Comparison of ENCODE assay signal across 8 cellular contexts in genomic region chr1:54542120-54542961, GRCh38. TPM values are rescaled to one million over a fixed set of nuclear protein-coding genes. Genes with fewer than 3 reads are reported as not detected.
DNase-seq lines count a peak whose midpoint lies in the region; ATAC-seq lines count a peak whose summit lies in the region.

No MANE protein-coding gene starts in this region.

- peaks cover 18% of the 10 kb centered on the region for H3K4me1 ChIP-seq in mesenchymal stem cell (ENCODE audit: control insufficient read depth, insufficient read depth, low read depth, low read length)

- H3K9me3 Mint-ChIP-seq in activated CD4-positive, alpha-beta memory T cell treated with anti-CD3 and anti-CD28 coated beads, Interleukin-2, amount 10 ng/mL, durations not matched to agents 7 days and 5 days, result no peaks in the 10 kb centered on the region

- POLR2A ChIA-PET in activated CD4-positive, alpha-beta memory T cell treated with anti-CD3 and anti-CD28 coated beads, Interleukin-2, amount 10 ng/mL, durations not matched to agents 7 days and 5 days (lab: Charles Lee), result no interaction called here

- peak overlapping the region; percentile 48 to 71 for H3K4me3 ChIP-seq in mesenchymal stem cell (ENCODE audit: insufficient read depth in 1 of 2, low read depth in 1 of 2, low read length in 2 of 2)

- H3K27ac Mint-ChIP-seq in activated CD4-positive, alpha-beta memory T cell treated with anti-CD3 and anti-CD28 coated beads, Interleukin-2, amount 10 ng/mL, durations not matched to agents 7 days and 5 days, result no peak overlapping the region

- H2BK15ac ChIP-seq in mesenchymal stem cell (ENCODE audit: low read depth, poor library complexity, severe bottlenecking), result peak overlapping the region; percentile 82

- peaks cover 0 to 4% of the 10 kb centered on the region in 2 experiments for H3K27me3 ChIP-seq in mesenchymal stem cell (ENCODE audit: control insufficient read depth in 1 of 2, insufficient read depth in 1 of 2, low read length in 2 of 2)

- WGBS in mesenchymal stem cell, result 1% methylated on average over 47 of the region's 61 CpGs

- H2AFZ ChIP-seq in mesenchymal stem cell (ENCODE audit: low read depth, low read length), result peak overlapping the region; percentile 97

- peak overlapping the region in 1 of 2 experiments; percentile 18 for H3K14ac ChIP-seq in mesenchymal stem cell (ENCODE audit: low read length in 2 of 2)

- peak overlapping the region; percentile 69 for H3K9ac ChIP-seq in mesenchymal stem cell (ENCODE audit: low read length)

- H4K8ac ChIP-seq in mesenchymal stem cell (ENCODE audit: low read length), result peak overlapping the region; percentile 8

- peak overlapping the region; percentile 85 for H3K4me2 ChIP-seq in mesenchymal stem cell (ENCODE audit: low read length, poor library complexity, severe bottlenecking)

- H4K91ac ChIP-seq in mesenchymal stem cell (ENCODE audit: low read length), result peak overlapping the region; percentile 28

- no peak overlapping the region for H2BK5ac ChIP-seq in mesenchymal stem cell (ENCODE audit: low read depth, low read length, poor library complexity, severe bottlenecking)

- ATAC-seq in HG03135 (IDR thresholded peaks at IDR 0.05; ENCODE audit: unreplicated experiment), result peak; percentile 56

- peak overlapping the region in 1 of 2 experiments; percentile 85 for H2BK12ac ChIP-seq in mesenchymal stem cell (ENCODE audit: low read length in 2 of 2)

- H3K36me3 ChIP-seq in mesenchymal stem cell (ENCODE audit: control insufficient read depth in 1 of 2, insufficient read depth in 2 of 2, low read depth in 1 of 2, low read length in 2 of 2), result no peaks in the 10 kb centered on the region

- CTCF ChIA-PET in activated CD4-positive, alpha-beta memory T cell treated with anti-CD3 and anti-CD28 coated beads, Interleukin-2, amount 10 ng/mL, durations not matched to agents 7 days and 5 days (lab: Charles Lee), result interaction anchor here (1.5 kb wide), 1 partner anchor 361 kb away, joined by 3 read pairs; no protein-coding TSS in a partner anchor

- H3K27ac ChIP-seq in mesenchymal stem cell (ENCODE audit: low read length, poor library complexity, severe bottlenecking), result peak overlapping the region; percentile 19

- peak overlapping the region in 1 of 2 experiments; percentile 40 for H3K4ac ChIP-seq in mesenchymal stem cell (ENCODE audit: low read depth in 1 of 2, low read length in 2 of 2)

- H2BK120ac ChIP-seq in mesenchymal stem cell (ENCODE audit: low read depth, low read length), result no peak overlapping the region

- peak overlapping the region; percentile 60 for H3K4me3 Mint-ChIP-seq in activated CD4-positive, alpha-beta memory T cell treated with anti-CD3 and anti-CD28 coated beads, Interleukin-2, amount 10 ng/mL, durations not matched to agents 7 days and 5 days

- no peak overlapping the region for H2AK5ac ChIP-seq in mesenchymal stem cell (ENCODE audit: low read length, severe bottlenecking)

- H3K27me3 Mint-ChIP-seq in activated CD4-positive, alpha-beta memory T cell treated with anti-CD3 and anti-CD28 coated beads, Interleukin-2, amount 10 ng/mL, durations not matched to agents 7 days and 5 days, result peaks cover 23% of the 10 kb centered on the region

- peaks cover 21% of the 10 kb centered on the region for H3K4me1 Mint-ChIP-seq in activated CD4-positive, alpha-beta memory T cell treated with anti-CD3 and anti-CD28 coated beads, Interleukin-2, amount 10 ng/mL, durations not matched to agents 7 days and 5 days

- H3K79me1 ChIP-seq in mesenchymal stem cell (replicated peaks; ENCODE audit: low read length, poor library complexity, severe bottlenecking), result no peaks in the 10 kb centered on the region

- DNase-seq in NCI-H2029 (lab: John Stamatoyannopoulos, UW) (peak; percentile 41), NCI-H2029 treated with DMSO at 0.1 percent for 48 hours (lab: John Stamatoyannopoulos, UW) (no peak), NCI-H526 treated with DMSO at 0.1 percent for 48 hours (lab: John Stamatoyannopoulos, UW) (peak; percentile 78), mesenchymal stem cell (peak; percentile 72)
- peak; percentile 62 for DNase-seq in activated CD4-positive, alpha-beta memory T cell treated with anti-CD3 and anti-CD28 coated beads, Interleukin-2, amount 10 ng/mL, durations not matched to agents 7 days and 5 days
- peak; percentile 27 for DNase-seq in effector CD8-positive, alpha-beta T cell (lab: John Stamatoyannopoulos, UW)
- peak; percentile 33 for DNase-seq in stimulated activated CD8-positive, alpha-beta memory T cell treated with anti-CD3 and anti-CD28 coated beads, Interleukin-12 subunit alpha, Interleukin-12 subunit beta, amount 100 ng/mL, for 4 hours (ENCODE audit: low read depth)

- H3K9me3 ChIP-seq in mesenchymal stem cell (ENCODE audit: control insufficient read depth, low read length), result no peaks in the 10 kb centered on the region

- no peaks in the 10 kb centered on the region for H3K36me3 Mint-ChIP-seq in activated CD4-positive, alpha-beta memory T cell treated with anti-CD3 and anti-CD28 coated beads, Interleukin-2, amount 10 ng/mL, durations not matched to agents 7 days and 5 days (ENCODE audit: low read depth)

- H3K18ac ChIP-seq in mesenchymal stem cell (ENCODE audit: low read depth in 1 of 2, low read length in 2 of 2), result peak overlapping the region; percentile 10 to 84

- peak overlapping the region in 1 of 2 experiments; percentile 78 for H3K23ac ChIP-seq in mesenchymal stem cell (ENCODE audit: low read length in 2 of 2)

RNA-seq across cellular contexts. Expression of gene ACOT11, which starts 5.7 kb away (rescaled TPM):
- under 1 TPM; 0.53 to 0.55 TPM for total RNA-seq in activated CD4-positive, alpha-beta memory T cell treated with anti-CD3 and anti-CD28 coated beads, Interleukin-2, amount 10 ng/mL, durations not matched to agents 7 days and 5 days
- 0.83 TPM for polyA plus RNA-seq in mesenchymal stem cell (2013, experiment 1 of 2)
- 0.88 TPM for polyA plus RNA-seq in mesenchymal stem cell (2013, experiment 2 of 2)
